Comparison of ENCODE assay signal across 1 cellular context in the genomic region with DNA sequence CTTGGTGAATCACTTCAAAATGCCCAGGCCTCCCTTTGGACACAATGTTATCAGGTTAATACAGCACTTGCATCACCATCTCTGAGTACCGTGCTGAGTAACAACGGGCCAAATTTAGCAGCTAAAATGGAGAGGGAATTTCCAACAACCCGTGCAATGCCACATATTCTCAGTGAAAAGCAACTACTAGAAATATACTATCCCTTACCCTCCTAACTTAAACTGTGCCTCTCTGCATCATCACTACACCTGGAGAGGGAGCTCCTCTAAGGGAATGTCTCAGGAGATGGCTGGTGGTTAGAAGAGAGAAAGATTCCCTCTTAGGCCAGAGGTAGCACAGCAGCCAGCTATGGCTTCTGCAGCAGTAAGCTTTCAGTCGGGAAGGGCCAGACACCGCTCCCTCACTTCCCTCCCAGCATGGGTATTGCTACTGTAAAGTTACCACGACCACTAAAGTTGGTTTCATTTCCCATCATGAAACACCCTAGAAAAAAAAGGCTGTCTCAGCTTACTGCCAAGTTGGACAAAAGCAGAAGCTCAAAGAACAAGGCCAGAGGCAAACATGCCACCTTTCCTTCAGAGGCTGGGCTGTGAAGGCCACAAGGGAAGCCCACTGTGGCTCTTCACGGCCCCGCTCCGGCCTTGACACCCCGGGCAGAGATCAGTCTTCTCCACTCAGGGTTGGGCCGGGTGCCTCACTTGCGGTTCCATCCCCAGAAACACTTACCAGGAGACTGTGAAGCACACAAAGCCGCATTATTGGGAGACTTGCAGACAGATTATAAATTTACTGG.
TF ChIP-seq lines count a peak whose summit lies in the region.

No MANE protein-coding gene starts in this region.

TF ChIP-seq in WTC11, 78 proteins besides CTCF, POLR2A, EP300 and RAD21 (continued from another document):
- TF ChIP-seq, protein P1, sequence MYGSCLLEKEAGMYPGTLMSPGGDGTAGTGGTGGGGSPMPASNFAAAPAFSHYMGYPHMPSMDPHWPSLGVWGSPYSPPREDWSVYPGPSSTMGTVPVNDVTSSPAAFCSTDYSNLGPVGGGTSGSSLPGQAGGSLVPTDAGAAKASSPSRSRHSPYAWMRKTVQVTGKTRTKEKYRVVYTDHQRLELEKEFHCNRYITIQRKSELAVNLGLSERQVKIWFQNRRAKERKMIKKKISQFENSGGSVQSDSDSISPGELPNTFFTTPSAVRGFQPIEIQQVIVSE (CRISPR knock-in tag; IDR thresholded peaks at IDR 0.05; ENCODE audit: borderline replicate concordance): no peak
- TF ChIP-seq ZNF219 (CRISPR knock-in tag; IDR thresholded peaks at IDR 0.05; ENCODE audit: borderline replicate concordance) (no peak), SP1 (CRISPR knock-in tag; conservative IDR thresholded peaks at IDR 0.05) (no peak)
